Comparison of ENCODE assay signal across 20 cellular contexts in the genomic region with DNA sequence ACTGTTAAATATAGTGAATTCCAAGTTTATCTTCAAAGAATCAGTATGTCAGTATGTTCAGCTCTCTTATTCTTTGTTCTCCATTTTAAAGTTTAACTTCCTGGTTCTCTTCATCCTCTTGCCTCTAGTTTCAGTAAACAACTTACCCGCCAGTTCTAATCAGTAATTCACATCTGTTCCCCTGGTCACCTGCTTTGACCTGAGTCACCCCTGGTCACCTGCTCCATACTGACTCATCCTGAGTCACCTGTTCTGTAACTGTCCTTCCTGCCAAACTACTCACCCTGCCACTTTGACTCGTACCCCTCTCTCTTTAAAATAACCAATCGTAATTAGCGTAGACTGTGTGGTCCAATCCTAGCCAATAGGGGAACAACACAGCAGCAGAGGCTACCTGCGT.
"Had no signal": no experiment of that assay in that cellular context is flagged by ENCODE, and none has a peak within 500 bp of the region (broad histone marks: within the 10 kb centered on the region; RNA-seq: fewer than 3 reads in every experiment).

No MANE protein-coding gene starts in this region.

- H3K4me1 ChIP-seq: heart right ventricle, neural progenitor cell, sigmoid colon, stomach, suprapubic skin, tibial nerve, vagina had no signal

- H3K4me3 ChIP-seq: coronary artery, heart right ventricle, lung, neural progenitor cell, sigmoid colon, smooth muscle cell, stomach, suprapubic skin, tibial nerve, vagina had no signal

- H3K27me3 ChIP-seq: heart right ventricle, neural progenitor cell, sigmoid colon, stomach, suprapubic skin, tibial nerve, vagina had no signal

- H3K36me3 ChIP-seq: heart right ventricle, neural progenitor cell, sigmoid colon, stomach, suprapubic skin, tibial nerve, vagina had no signal

- H3K27ac ChIP-seq: coronary artery, heart right ventricle, neural progenitor cell, sigmoid colon, stomach, suprapubic skin, tibial nerve, vagina had no signal

- H3K4me2 ChIP-seq: neural progenitor cell, smooth muscle cell had no signal

- H2AFZ ChIP-seq: neural progenitor cell had no signal

- ATAC-seq: activated CD4-positive, CD25-positive, alpha-beta regulatory T cell treated with anti-CD3 and anti-CD28 coated beads, Interleukin-2, amount 50 U/mL, for 24 hours; activated CD8-positive, alpha-beta T cell treated with anti-CD3 and anti-CD28 coated beads, Interleukin-2, amount 10 ng/mL, durations not matched to agents 7 days and 5 days; heart right ventricle; left lobe of liver; naive thymus-derived CD8-positive, alpha-beta T cell; stimulated activated memory B cell treated with anti-CD40 and anti-IgM and Interleukin-4, amounts not matched to agents 10 μg/mL and 1 μg/mL and 100 μg/mL, for 72 hours had no signal

- H3K9me3 ChIP-seq: heart right ventricle, sigmoid colon, stomach, suprapubic skin, tibial nerve, vagina had no signal

- H3K9ac ChIP-seq: neural progenitor cell had no signal

- DNase-seq: activated CD4-positive, alpha-beta T cell treated with anti-CD3 and anti-CD28 coated beads, Interleukin-2, amount 50 U/mL, for 1 hour; activated CD8-positive, alpha-beta T cell treated with anti-CD3 and anti-CD28 coated beads, Interleukin-2, amount 10 ng/mL, durations not matched to agents 7 days and 5 days; cerebellar nuclear complex; heart right ventricle; kidney; naive thymus-derived CD8-positive, alpha-beta T cell; posterior cingulate gyrus; sigmoid colon; stimulated activated CD4-positive, alpha-beta T cell treated with anti-CD3 and anti-CD28 coated beads, Interleukin-15, amount 100 ng/mL, for 24 hours; stomach had no signal
